12 cellular contexts compared by ENCODE assay signal in genomic region chr2:42923632-42924425, GRCh38.
DNase-seq lines count a peak whose midpoint lies in the region; ATAC-seq, FAIRE-seq and TF ChIP-seq lines count a peak whose summit lies in the region.
"Had no signal": no experiment of that assay in that cellular context is flagged by ENCODE, and none has a peak within 500 bp of the region (broad histone marks: within the 10 kb centered on the region; RNA-seq: fewer than 3 reads in every experiment).

No MANE protein-coding gene starts in this region.

- H2AFZ ChIP-seq in fibroblast of lung (ENCODE audit: low read length): no peak overlapping the region
- peak overlapping the region; percentile 89 for H2AFZ ChIP-seq in neuronal stem cell (ENCODE audit: low read length)

- H3K27ac ChIP-seq in A549 (peak overlapping the region in 1 of 2 experiments; percentile 72; a peak in 3 of 6 replicates), SK-N-MC (peak overlapping the region; percentile 85), fibroblast of lung (ENCODE audit: insufficient read depth, low read length) (peak overlapping the region; percentile 88), neuronal stem cell (replicated peaks; ENCODE audit: low read length) (peak overlapping the region; percentile 98)
- H3K27ac ChIP-seq: KMS-11 had no signal

- H3K9ac ChIP-seq in SK-N-MC (ENCODE audit: insufficient read length) (no peak overlapping the region), fibroblast of lung (ENCODE audit: insufficient read depth, low read length) (peak overlapping the region; percentile 40), neuronal stem cell (ENCODE audit: low read depth, low read length, poor library complexity) (no peak overlapping the region)
- H3K9ac ChIP-seq: KMS-11 had no signal

- H3K79me1 ChIP-seq in neuronal stem cell (ENCODE audit: low read depth, low read length): no peaks in the 10 kb centered on the region

- H3K4me1 ChIP-seq in A549 (peaks cover 29% of the 10 kb centered on the region), fibroblast of lung (ENCODE audit: control insufficient read depth, extremely low read depth, insufficient read depth, low read length) (peaks cover 46% of the 10 kb centered on the region), neuronal stem cell (ENCODE audit: control insufficient read depth in 2 of 2, insufficient read depth in 1 of 2, low read depth in 1 of 2, low read length in 2 of 2) (peaks cover 51 to 55% of the 10 kb centered on the region in 2 donors)

- no peaks in the 10 kb centered on the region for H3K27me3 ChIP-seq in fibroblast of lung (ENCODE audit: control insufficient read depth, insufficient read depth, low read length)
- no peaks in the 10 kb centered on the region for H3K27me3 ChIP-seq in neuronal stem cell (ENCODE audit: control insufficient read depth in 3 of 3, insufficient read depth in 3 of 3, low read depth in 1 of 3, low read length in 3 of 3)
- H3K27me3 ChIP-seq: cardiac muscle cell had no signal

- H3K9me3 ChIP-seq in A549 (no peaks in the 10 kb centered on the region), SK-N-MC (ENCODE audit: low read depth, low read length) (no peaks in the 10 kb centered on the region), fibroblast of lung (ENCODE audit: control insufficient read depth, insufficient read depth, low read depth, low read length) (no peaks in the 10 kb centered on the region), neuronal stem cell (replicated peaks in 1 of 2; ENCODE audit: control insufficient read depth in 2 of 2, insufficient read depth in 1 of 2, low read depth in 1 of 2, low read length in 2 of 2) (no peaks in the 10 kb centered on the region)

- H3K14ac ChIP-seq in neuronal stem cell (ENCODE audit: low read length): no peak overlapping the region

- TF ChIP-seq EP300 in A549 (IDR thresholded peaks at IDR 0.05): no peak

- no peak for FAIRE-seq in A549 (lab: Jason Lieb, UNC)

- H3K18ac ChIP-seq in neuronal stem cell (ENCODE audit: low read length): peak overlapping the region; percentile 94

- no peak overlapping the region for H3K4me3 ChIP-seq in A549
- no peak overlapping the region for H3K4me3 ChIP-seq in SK-N-MC
- H3K4me3 ChIP-seq in fibroblast of lung (replicated peaks in 1 of 4; ENCODE audit: control extremely low read depth in 1 of 4, insufficient read depth in 1 of 4, low read depth in 3 of 4, low read length in 4 of 4): no peak overlapping the region
- H3K4me3 ChIP-seq in neuronal stem cell (ENCODE audit: low read length in 2 of 2): peak overlapping the region in 1 of 2 donors; percentile 17
- H3K4me3 ChIP-seq: cardiac muscle cell had no signal

- no peak overlapping the region for H3K4ac ChIP-seq in neuronal stem cell (ENCODE audit: low read length)

- TF ChIP-seq CTCF in A549 (IDR thresholded peaks at IDR 0.05): no peak
- TF ChIP-seq CTCF in fibroblast of lung (conservative IDR thresholded peaks at IDR 0.05 in 1 of 2, IDR thresholded peaks at IDR 0.05 in 1 of 2; ENCODE audit: low read depth in 1 of 2, low read length in 2 of 2): no peak

- H3K23ac ChIP-seq in neuronal stem cell (ENCODE audit: low read depth, low read length, poor library complexity): no peak overlapping the region

- no peak overlapping the region for H2BK12ac ChIP-seq in neuronal stem cell (ENCODE audit: low read length)

- ATAC-seq in A549: no peak
- no peak for ATAC-seq in GM21576 (IDR thresholded peaks at IDR 0.05; ENCODE audit: unreplicated experiment)
- no peak for ATAC-seq in HG03460 (IDR thresholded peaks at IDR 0.05; ENCODE audit: unreplicated experiment)
- ATAC-seq in GM21825 (IDR thresholded peaks at IDR 0.05; ENCODE audit: unreplicated experiment): no peak

- POLR2A ChIA-PET in A549 (lab: Yijun Ruan, JAX): interaction anchor here (0.5 kb wide), 1 partner anchor 566 kb away, joined by 3 read pairs; no protein-coding TSS in a partner anchor

- H4K91ac ChIP-seq in neuronal stem cell (ENCODE audit: low read depth, low read length, poor library complexity): peak overlapping the region; percentile 86

- H3K4me2 ChIP-seq in A549: peak overlapping the region; percentile 43; the same call in 1 of the 3 replicates
- H3K4me2 ChIP-seq in fibroblast of lung (ENCODE audit: extremely low read depth, insufficient read depth, low read length): no peak overlapping the region
- H3K4me2 ChIP-seq in neuronal stem cell (ENCODE audit: insufficient read depth, low read length, poor library complexity, severe bottlenecking): no peak overlapping the region
- H3K4me2 ChIP-seq: KMS-11 had no signal

- H2BK120ac ChIP-seq in neuronal stem cell (ENCODE audit: low read depth, low read length): peak overlapping the region; percentile 29

- TF ChIP-seq RAD21 in A549 (conservative IDR thresholded peaks at IDR 0.05 in 1 of 2, IDR thresholded peaks at IDR 0.05 in 1 of 2): no peak

- CTCF ChIA-PET in A549 (lab: Yijun Ruan, JAX): interaction anchor here (0.5 to 1.2 kb wide), 5 partner anchors 22 to 642 kb away, joined by 3 to 5 read pairs (median 3); no protein-coding TSS in a partner anchor

- peak overlapping the region; percentile 83 for H2BK5ac ChIP-seq in neuronal stem cell (ENCODE audit: low read length)

- H4K8ac ChIP-seq in neuronal stem cell (ENCODE audit: low read depth, low read length): no peak overlapping the region

- H3K36me3 ChIP-seq in SK-N-MC (ENCODE audit: insufficient read depth, low read length) (no peaks in the 10 kb centered on the region), fibroblast of lung (ENCODE audit: control insufficient read depth, insufficient read depth, low read length) (no peaks in the 10 kb centered on the region), neuronal stem cell (replicated peaks in 1 of 2; ENCODE audit: control insufficient read depth in 2 of 2, insufficient read depth in 2 of 2, low read length in 2 of 2) (no peaks in the 10 kb centered on the region)
- H3K36me3 ChIP-seq: cardiac muscle cell had no signal

- H3K79me2 ChIP-seq in fibroblast of lung (ENCODE audit: control insufficient read depth, insufficient read depth, low read length): no peaks in the 10 kb centered on the region

- WGBS in A549 (ENCODE audit: missing lambda C conversion rate): 69% methylated on average over 4 of the region's 4 CpGs
- no CpG with 5 or more reads among the region's 4 CpGs for WGBS in neuronal stem cell (ENCODE audit: extremely low coverage in 2 of 2, insufficient read length in 2 of 2, insufficient replicate concordance in 1 of 2), 2 donors

- peak overlapping the region; percentile 38 for H2AK5ac ChIP-seq in neuronal stem cell (ENCODE audit: low read depth, low read length)

- DNase-seq in A549 (ENCODE audit: low read depth in 1 of 2, low spot score in 1 of 2) (no peak), SK-N-MC (ENCODE audit: low read depth, low spot score) (peak; percentile 16), fibroblast of lung (ENCODE audit: low read depth in 2 of 2) (peak in 1 of 2 donors; percentile 51), neuronal stem cell (ENCODE audit: low spot score) (no peak), NCI-H748 (lab: John Stamatoyannopoulos, UW; ENCODE audit: unreplicated experiment) (no peak)
- DNase-seq: AML-193, NCI-H526 had no signal

- TF ChIP-seq POLR2A in A549 (IDR thresholded peaks at IDR 0.05; ENCODE audit: low read length): no peak

- H4K20me1 ChIP-seq in fibroblast of lung (ENCODE audit: control insufficient read depth, extremely low read depth, insufficient read depth, low read length): no peaks in the 10 kb centered on the region

- peak overlapping the region; percentile 11 for H2BK15ac ChIP-seq in neuronal stem cell (ENCODE audit: low read length)

TF ChIP-seq in A549, 52 proteins besides CTCF, POLR2A, EP300 and RAD21:
- TF ChIP-seq TP53 (CRISPR knock-in tag; IDR thresholded peaks at IDR 0.05): no peak
- TF ChIP-seq FOSB (CRISPR knock-in tag; IDR thresholded peaks at IDR 0.05): no peak
- TF ChIP-seq TFCP2L1 (CRISPR knock-in tag; IDR thresholded peaks at IDR 0.05): no peak
- no peak for TF ChIP-seq CHD4 (IDR thresholded peaks at IDR 0.05; ENCODE audit: borderline replicate concordance)
- TF ChIP-seq RCOR1 (IDR thresholded peaks at IDR 0.05; ENCODE audit: low read depth, low read length): no peak
- TF ChIP-seq SMC3 (IDR thresholded peaks at IDR 0.05): no peak
- TF ChIP-seq CHD2 (IDR thresholded peaks at IDR 0.05; ENCODE audit: low read length, partially characterized antibody): no peak
- TF ChIP-seq POLR2AphosphoS2 (conservative IDR thresholded peaks at IDR 0.05; ENCODE audit: low read length): no peak
- no peak for TF ChIP-seq RNF2 (IDR thresholded peaks at IDR 0.05; ENCODE audit: borderline replicate concordance, low read depth)
- no peak for TF ChIP-seq HEYL (CRISPR knock-in tag; IDR thresholded peaks at IDR 0.05)
- TF ChIP-seq JUNB (IDR thresholded peaks at IDR 0.05): no peak
- TF ChIP-seq FOSL2 (IDR thresholded peaks at IDR 0.05): no peak
- TF ChIP-seq FOSL2 (CRISPR knock-in tag; IDR thresholded peaks at IDR 0.05): no peak
- TF ChIP-seq BCL3 (IDR thresholded peaks at IDR 0.05): no peak
- no peak for TF ChIP-seq HES2 (IDR thresholded peaks at IDR 0.05)
- TF ChIP-seq KDM1A (IDR thresholded peaks at IDR 0.05; ENCODE audit: low read depth): no peak
- TF ChIP-seq NR3C1 (IDR thresholded peaks at IDR 0.05): no peak
- TF ChIP-seq RFX5 (IDR thresholded peaks at IDR 0.05): no peak
TF ChIP-seq in A549: peak in this region for 0.
